In genomic region chr4:2924765-2925301, GRCh38 we compare ENCODE assay signal across 11 cellular contexts. TPM values are rescaled to one million over a fixed set of nuclear protein-coding genes. Genes with fewer than 3 reads are reported as not detected.
DNase-seq lines count a peak whose midpoint lies in the region; ATAC-seq, FAIRE-seq and TF ChIP-seq lines count a peak whose summit lies in the region.
"Had no signal": no experiment of that assay in that cellular context is flagged by ENCODE, and none has a peak within 500 bp of the region (broad histone marks: within the 10 kb centered on the region; RNA-seq: fewer than 3 reads in every experiment).

No MANE protein-coding gene starts in this region.

- H3K4me1 Mint-ChIP-seq in chondrocyte (ENCODE audit: low read depth): peaks cover 33% of the 10 kb centered on the region

- H3K27ac Mint-ChIP-seq in chondrocyte (ENCODE audit: unreplicated experiment): peak overlapping the region; percentile 93

- H3K9me3 Mint-ChIP-seq in chondrocyte (ENCODE audit: low read depth): peaks cover 4% of the 10 kb centered on the region

- H3K9ac ChIP-seq in colonic mucosa (ENCODE audit: low read depth in 2 of 2, low read length in 2 of 2): no peak overlapping the region

- DNase-seq in NCI-H510A (lab: John Stamatoyannopoulos, UW): peak; percentile 29
- no peak for DNase-seq in NCI-H510A treated with DMSO at 0.1 percent for 48 hours (lab: John Stamatoyannopoulos, UW)
- DNase-seq in NCI-H2029 treated with DMSO at 0.1 percent for 48 hours (lab: John Stamatoyannopoulos, UW): peak; percentile 79
- DNase-seq in chondrocyte (ENCODE audit: low spot score): peak; percentile 26
- peak in 4 of 6 donors; percentile 13 to 45 (median 28) for DNase-seq in pancreas
- no peak for DNase-seq in stimulated activated CD4-positive, alpha-beta T cell treated with anti-CD3 and anti-CD28 coated beads, Interleukin-4, amount 100 ng/mL, for 4 hours
- no peak for DNase-seq in NCI-H82 (lab: John Stamatoyannopoulos, UW)
- DNase-seq in colonic mucosa: no peak

- peak; percentile 32 to 60 (median 50) for ATAC-seq in pancreas
- ATAC-seq: A549, sciatic nerve had no signal

- H3K36me3 ChIP-seq in pancreas (peaks cover 0 to 38% (median 6%) of the 10 kb centered on the region in 3 donors), colonic mucosa (peaks cover 13% of the 10 kb centered on the region)

- 51 to 61% methylated on average over 7 of the region's 7 CpGs for WGBS in pancreas, 2 donors

- no peaks in the 10 kb centered on the region for H3K27me3 Mint-ChIP-seq in chondrocyte (ENCODE audit: low read depth)

- no peak overlapping the region for H3K4me3 Mint-ChIP-seq in chondrocyte (ENCODE audit: unreplicated experiment)

- H3K9me3 ChIP-seq in pancreas (no peaks in the 10 kb centered on the region), colonic mucosa (no peaks in the 10 kb centered on the region)
- H3K9me3 ChIP-seq: A549 had no signal

- TF ChIP-seq CTCF in chondrocyte (IDR thresholded peaks at IDR 0.05) (no peak), pancreas (IDR thresholded peaks at IDR 0.05) (no peak), colonic mucosa (IDR thresholded peaks at IDR 0.05) (no peak)

- FAIRE-seq in pancreas (lab: Jason Lieb, UNC): no peak
- FAIRE-seq: A549 had no signal

- no peaks in the 10 kb centered on the region for H3K27me3 ChIP-seq in pancreas
- no peaks in the 10 kb centered on the region for H3K27me3 ChIP-seq in colonic mucosa

- peak overlapping the region in 1 of 4 donors; percentile 17 for H3K27ac ChIP-seq in pancreas
- no peak overlapping the region for H3K27ac ChIP-seq in colonic mucosa
- H3K27ac ChIP-seq: A549 had no signal

- intact Hi-C loops in pancreas (cut with DNase I) (no loop called here), colonic mucosa (cut with DNase I) (no loop called here)

- peaks cover 41% of the 10 kb centered on the region for H3K36me3 Mint-ChIP-seq in chondrocyte (ENCODE audit: low read depth)

- H3K4me1 ChIP-seq in pancreas (peaks cover 0 to 5% (median 3%) of the 10 kb centered on the region in 3 donors), colonic mucosa (no peaks in the 10 kb centered on the region)
- H3K4me1 ChIP-seq: A549 had no signal

- no peak overlapping the region for H3K4me3 ChIP-seq in pancreas
- no peak overlapping the region for H3K4me3 ChIP-seq in colonic mucosa
- H3K4me3 ChIP-seq: A549, lung had no signal

RNA-seq across cellular contexts. Expression of gene NOP14, which starts 38.4 kb away (rescaled TPM):
- 22.2 to 23.9 TPM (median 22.7 TPM) in 3 replicates for total RNA-seq in chondrocyte
- 10 to 100 TPM; 15.2 to 31.0 (median 19.1) TPM for total RNA-seq in pancreas
- polyA plus RNA-seq in pancreas: 10 to 100 TPM; 11.1 to 15.9 TPM
- 10 to 100 TPM; 16.5 to 40.4 TPM for total RNA-seq in colonic mucosa

RNA-seq across cellular contexts. Expression of gene GRK4, which starts 38.5 kb away (rescaled TPM):
- total RNA-seq in chondrocyte (12.0 to 13.4 TPM (median 12.8 TPM) in 3 replicates), pancreas (1 to 10 TPM; 4.6 to 6.3 (median 5.3) TPM), colonic mucosa (1 to 10 TPM in 1 of 2 donors, under 1 TPM in 1; 0.77 to 1.7 TPM)
- 1 to 10 TPM; 7.5 to 9.7 TPM for polyA plus RNA-seq in pancreas

Comparison
In these comparisons a context has a peak if more than half of its experiments do, and no peak if none do; other contexts are left out.
1. DNase-seq: peak in NCI-H510A (single experiment), NCI-H2029 treated with DMSO at 0.1 percent for 48 hours (single experiment), chondrocyte (single experiment) and pancreas (4 of 6); none in NCI-H510A treated with DMSO at 0.1 percent for 48 hours (single experiment), stimulated activated CD4-positive, alpha-beta T cell treated with anti-CD3 and anti-CD28 coated beads, Interleukin-4, amount 100 ng/mL, for 4 hours (0 of 2), NCI-H82 (single experiment) and colonic mucosa (single experiment).